ENCODE assay signal across 8 cellular contexts in the genomic region with DNA sequence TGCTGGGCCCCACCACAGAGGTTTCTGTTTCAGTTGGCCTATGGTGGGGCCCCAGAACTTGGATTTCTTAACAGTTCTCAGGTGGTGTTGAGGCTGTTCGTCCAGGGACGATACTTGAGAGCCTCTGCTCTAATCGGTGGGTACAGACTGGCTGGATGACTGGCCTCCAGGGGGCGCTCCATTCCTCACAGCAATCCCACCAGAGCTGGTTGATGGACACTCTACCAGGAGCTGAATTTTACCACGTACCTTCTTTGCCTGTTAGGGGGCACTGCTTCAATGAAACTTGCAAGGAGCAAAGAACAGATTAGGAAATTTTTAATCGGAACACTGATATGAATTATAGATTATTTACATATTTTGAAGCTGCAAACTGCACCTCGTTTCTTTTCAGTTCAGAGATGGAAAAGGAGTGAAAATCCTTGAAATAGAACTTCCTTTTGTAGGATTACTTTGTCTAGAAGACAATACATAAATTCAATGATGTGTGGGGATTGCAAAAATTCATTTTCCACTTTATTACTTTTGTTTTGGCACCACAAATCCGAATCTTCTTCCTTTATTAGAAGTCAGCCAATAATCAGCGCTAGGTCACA. TPM values are rescaled to one million over a fixed set of nuclear protein-coding genes. Genes with fewer than 3 reads are reported as not detected.
DNase-seq lines count a peak whose midpoint lies in the region; ATAC-seq and TF ChIP-seq lines count a peak whose summit lies in the region.

No MANE protein-coding gene starts in this region.

- H3K27me3 Mint-ChIP-seq in chondrocyte (ENCODE audit: low read depth), result no peaks in the 10 kb centered on the region

- intact Hi-C loops in A673 (cut with micrococcal nuclease; ENCODE audit: unreplicated experiment), result loop anchor here (2.0 to 5.0 kb wide), 3 partner anchors 96 to 262 kb away; a partner anchor contains a TSS
- intact Hi-C loops in left lung (cut with DNase I), result no loop called here

- peak; percentile 97 for ATAC-seq in GM18519 (IDR thresholded peaks at IDR 0.05; ENCODE audit: low FRiP score, unreplicated experiment)
- peak; percentile 100 for ATAC-seq in HG03025 (IDR thresholded peaks at IDR 0.05; ENCODE audit: low FRiP score, unreplicated experiment)
- peak; percentile 100 for ATAC-seq in left lung

- peak; percentile 93 for TF ChIP-seq CTCF in A673 (conservative IDR thresholded peaks at IDR 0.05; ENCODE audit: low read depth, low read length)
- TF ChIP-seq CTCF in chondrocyte (IDR thresholded peaks at IDR 0.05), result peak; percentile 80
- peak; percentile 93 to 94 for TF ChIP-seq CTCF in left lung (IDR thresholded peaks at IDR 0.05)

- BruUV-seq in A673 (replicated peaks; lab: Mats Ljungman, UMichigan), result no TSS peak

- no peak overlapping the region for H3K4me3 Mint-ChIP-seq in chondrocyte (ENCODE audit: unreplicated experiment)

- H3K27me3 ChIP-seq in A673 (replicated peaks; ENCODE audit: insufficient read depth, low read depth, low read length, poor library complexity) (no peaks in the 10 kb centered on the region), left lung (no peaks in the 10 kb centered on the region)

- no peaks in the 10 kb centered on the region for H3K9me3 Mint-ChIP-seq in chondrocyte (ENCODE audit: low read depth)

- no peak overlapping the region for H3K27ac Mint-ChIP-seq in chondrocyte (ENCODE audit: unreplicated experiment)

- no peak overlapping the region for H3K27ac ChIP-seq in A673 (ENCODE audit: low read depth, low read length, poor library complexity, severe bottlenecking)
- H3K27ac ChIP-seq in left lung, result no peak overlapping the region

- POLR2A ChIA-PET in A673 (lab: Charles Lee; ENCODE audit: low non-redundant PET), result no interaction called here

- DNase-seq in A673 (ENCODE audit: low spot score) (peak; percentile 93), NCI-H2081 treated with DMSO at 0.1 percent for 48 hours (lab: John Stamatoyannopoulos, UW) (peak; percentile 22), chondrocyte (ENCODE audit: low spot score) (no peak), left lung (peak; percentile 82 to 95)
- DNase-seq in activated CD4-positive, alpha-beta T cell treated with anti-CD3 and anti-CD28 coated beads for 24 hours (ENCODE audit: low read depth in 2 of 2), result peak; percentile 88 to 89
- DNase-seq in stimulated activated CD4-positive, alpha-beta T cell treated with anti-CD3 and anti-CD28 coated beads, Interleukin-4, amount 100 ng/mL, for 4 hours, result peak; percentile 84 to 89

- no peak overlapping the region for H3K4me3 ChIP-seq in A673 (ENCODE audit: low read depth, low read length, poor library complexity, severe bottlenecking)
- H3K4me3 ChIP-seq in left lung, result no peak overlapping the region

- H3K36me3 Mint-ChIP-seq in chondrocyte (ENCODE audit: low read depth), result peaks cover 3% of the 10 kb centered on the region

- peaks cover 5% of the 10 kb centered on the region for H3K4me1 Mint-ChIP-seq in chondrocyte (ENCODE audit: low read depth)

- H3K4me1 ChIP-seq in A673 (ENCODE audit: insufficient read depth, low read length, poor library complexity, severe bottlenecking) (peaks cover 6% of the 10 kb centered on the region), left lung (peaks cover 0 to 9% of the 10 kb centered on the region in 2 donors)

- H3K36me3 ChIP-seq in A673 (ENCODE audit: insufficient read depth, low read length, poor library complexity, severe bottlenecking) (no peaks in the 10 kb centered on the region), left lung (no peaks in the 10 kb centered on the region)

- CTCF ChIA-PET in A673 (lab: Charles Lee), result interaction anchor here (0.6 to 1.5 kb wide), 10 partner anchors 20 to 262 kb away, joined by 3 to 7 read pairs (median 4); no protein-coding TSS in a partner anchor

- H3K9me3 ChIP-seq in A673 (ENCODE audit: low read depth, low read length, poor library complexity, severe bottlenecking), result no peaks in the 10 kb centered on the region
- H3K9me3 ChIP-seq in left lung, result no peaks in the 10 kb centered on the region

RNA-seq across cellular contexts. Expression of a gene that starts 44.8 kb away (rescaled TPM):
- 48.7 and 51.0 TPM in 2 replicates for total RNA-seq in A673 (2021)
- 22.0 to 24.8 TPM (median 23.9 TPM) in 3 replicates for total RNA-seq in chondrocyte
- total RNA-seq in left lung, result 10 to 100 TPM; 28.7 to 36.8 TPM
